Comparison of ENCODE assay signal across 17 cellular contexts in the genomic region with DNA sequence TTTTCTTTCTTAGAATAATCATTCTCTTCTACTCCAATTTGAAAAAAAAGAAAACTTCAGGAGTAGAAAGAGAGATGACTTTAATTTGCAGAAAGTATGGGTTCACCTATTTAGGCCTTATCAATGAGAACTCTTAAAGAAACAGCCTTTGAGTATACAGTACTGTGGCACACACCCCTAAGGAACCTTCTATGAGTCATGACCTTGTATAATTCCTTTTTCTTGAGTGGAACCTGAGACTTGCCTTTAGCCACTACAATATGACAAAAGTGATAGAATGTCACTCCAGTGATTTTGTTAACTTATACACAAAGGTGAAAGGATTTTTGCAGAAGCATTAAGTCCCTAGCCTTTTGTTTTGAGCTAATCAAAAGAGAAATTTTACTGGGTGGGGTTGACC. TPM values are rescaled to one million over a fixed set of nuclear protein-coding genes. Genes with fewer than 3 reads are reported as not detected.
DNase-seq lines count a peak whose midpoint lies in the region; ATAC-seq and TF ChIP-seq lines count a peak whose summit lies in the region.
"Had no signal": no experiment of that assay in that cellular context is flagged by ENCODE, and none has a peak within 500 bp of the region (broad histone marks: within the 10 kb centered on the region; RNA-seq: fewer than 3 reads in every experiment).

No MANE protein-coding gene starts in this region.

- ATAC-seq in foreskin keratinocyte = peak; percentile 26

- H3K27me3 ChIP-seq in foreskin keratinocyte = peaks cover 2% of the 10 kb centered on the region
- H3K27me3 ChIP-seq: BE2C had no signal

- H3K4me1 ChIP-seq in foreskin keratinocyte = no peaks in the 10 kb centered on the region
- H3K4me1 ChIP-seq: BE2C had no signal

- TF ChIP-seq CTCF in foreskin keratinocyte (conservative IDR thresholded peaks at IDR 0.05) = no peak

- H3K27ac ChIP-seq in foreskin keratinocyte = no peak overlapping the region

- peak; percentile 54 for DNase-seq in ELR (ENCODE audit: low read depth)
- DNase-seq in M059J (ENCODE audit: low read depth) = peak; percentile 36
- no peak for DNase-seq in foreskin keratinocyte
- DNase-seq in activated CD4-positive, alpha-beta T cell treated with anti-CD3 and anti-CD28 coated beads for 1 hour = no peak
- DNase-seq in activated CD8-positive, alpha-beta memory T cell treated with anti-CD3 and anti-CD28 coated beads, Interleukin-2, amount 50 U/mL, for 48 hours = no peak
- DNase-seq in T-helper 9 cell = no peak
- DNase-seq: ACHN; BE2C; C1 segment of cervical spinal cord; CD4-positive, CD25-positive, alpha-beta regulatory T cell; CD8-positive, alpha-beta memory T cell; COR-L47; DMS 273 treated with DMSO at 0.1 percent for 48 hours; GDM1; H9 had no signal

RNA-seq across cellular contexts. Expression of gene ITGBL1, which starts 58.7 kb away (rescaled TPM):
- total RNA-seq in M059J (2014; rRNA removed; shearing (Covaris generic)) = 13.9 and 21.4 TPM in 2 replicates
- 0.20 and 0.60 TPM in 2 replicates for total RNA-seq in foreskin keratinocyte
- 0.16 and 0.39 TPM in 2 replicates for polyA plus RNA-seq in foreskin keratinocyte
- total RNA-seq: CD4-positive, CD25-positive, alpha-beta regulatory T cell; CD8-positive, alpha-beta memory T cell; H1; H9; HT-29 had no signal
- polyA plus RNA-seq: CD4-positive, CD25-positive, alpha-beta regulatory T cell; CD8-positive, alpha-beta memory T cell; H1 had no signal

Comparison
In these comparisons a context has a peak if more than half of its experiments do, and no peak if none do; other contexts are left out.
1. DNase-seq: peak in ELR (single experiment) and M059J (single experiment); none in foreskin keratinocyte (0 of 2), activated CD4-positive, alpha-beta T cell treated with anti-CD3 and anti-CD28 coated beads for 1 hour (single experiment), activated CD8-positive, alpha-beta memory T cell treated with anti-CD3 and anti-CD28 coated beads, Interleukin-2, amount 50 U/mL, for 48 hours (single experiment) and T-helper 9 cell (single experiment).